Comparison of ENCODE assay signal across 9 cellular contexts in genomic region chr14:105026033-105026785, GRCh38.
DNase-seq lines count a peak whose midpoint lies in the region; ATAC-seq and TF ChIP-seq lines count a peak whose summit lies in the region.
"Had no signal": no experiment of that assay in that cellular context is flagged by ENCODE, and none has a peak within 500 bp of the region (broad histone marks: within the 10 kb centered on the region; RNA-seq: fewer than 3 reads in every experiment).

No MANE protein-coding gene starts in this region.

- H3K4me3 ChIP-seq in AG10803 (ENCODE audit: low read length): no peak overlapping the region
- H3K4me3 ChIP-seq in effector memory CD4-positive, alpha-beta T cell (ENCODE audit: insufficient read depth, low read depth, low read length, poor library complexity, severe bottlenecking): no peak overlapping the region

- peaks cover 12% of the 10 kb centered on the region for H3K4me1 ChIP-seq in effector memory CD4-positive, alpha-beta T cell (ENCODE audit: control insufficient read depth, insufficient read depth, low read length, poor library complexity, severe bottlenecking)

- TF ChIP-seq CTCF in AG10803 (conservative IDR thresholded peaks at IDR 0.05; ENCODE audit: low read length) (no peak), GM20000 (IDR thresholded peaks at IDR 0.05; ENCODE audit: extremely low read depth, missing control alignments) (no peak)

- DNase-seq in AG10803 (ENCODE audit: low read depth) (peak; percentile 26), GM20000 (ENCODE audit: low spot score) (peak; percentile 79), RKO (ENCODE audit: low spot score) (peak; percentile 97), retina (no peak), HPDE6-E6E7 (ENCODE audit: extremely low spot score) (no peak), NCI-H82 treated with DMSO at 0.1 percent for 48 hours (lab: John Stamatoyannopoulos, UW; ENCODE audit: unreplicated experiment) (no peak)
- DNase-seq in effector memory CD4-positive, alpha-beta T cell: no peak
- DNase-seq: activated CD8-positive, alpha-beta memory T cell treated with anti-CD3 and anti-CD28 coated beads, Interleukin-2, amount 50 U/mL, for 48 hours had no signal

- H3K36me3 ChIP-seq in effector memory CD4-positive, alpha-beta T cell (ENCODE audit: control insufficient read depth, insufficient read depth, low read length): no peaks in the 10 kb centered on the region

- H3K27me3 ChIP-seq in effector memory CD4-positive, alpha-beta T cell (replicated peaks; ENCODE audit: control insufficient read depth, insufficient read depth, low read length, poor library complexity, severe bottlenecking): no peaks in the 10 kb centered on the region

- ATAC-seq in HG02973 (IDR thresholded peaks at IDR 0.05; ENCODE audit: unreplicated experiment): no peak

- no peaks in the 10 kb centered on the region for H3K9me3 ChIP-seq in effector memory CD4-positive, alpha-beta T cell (ENCODE audit: control insufficient read depth, low read length)

- H3K27ac ChIP-seq in effector memory CD4-positive, alpha-beta T cell (ENCODE audit: insufficient read depth, low read length, poor library complexity, severe bottlenecking): peak overlapping the region; percentile 33

Comparison
In these comparisons a context has a peak if more than half of its experiments do, and no peak if none do; other contexts are left out.
1. DNase-seq: peak in AG10803 (single experiment), GM20000 (single experiment) and RKO (single experiment); none in effector memory CD4-positive, alpha-beta T cell (0 of 3), retina (single experiment), HPDE6-E6E7 (single experiment) and NCI-H82 treated with DMSO at 0.1 percent for 48 hours (single experiment).